Comparison of ENCODE assay signal across 22 cellular contexts in genomic region chr17:50355336-50355700, GRCh38.
"Had no signal": no experiment of that assay in that cellular context is flagged by ENCODE, and none has a peak within 500 bp of the region (broad histone marks: within the 10 kb centered on the region; RNA-seq: fewer than 3 reads in every experiment).

No MANE protein-coding gene starts in this region.

- H3K27me3 Mint-ChIP-seq: activated CD8-positive, alpha-beta T cell treated with anti-CD3 and anti-CD28 coated beads for 36 hours; activated naive CD8-positive, alpha-beta T cell treated with anti-CD3 and anti-CD28 coated beads, Interleukin-2, amount 10 ng/mL, durations not matched to agents 7 days and 5 days had no signal

- H3K4me3 ChIP-seq: breast epithelium, SJSA1 had no signal

- H3K4me1 ChIP-seq: breast epithelium, SJSA1 had no signal

- H3K27ac Mint-ChIP-seq: activated CD8-positive, alpha-beta T cell treated with anti-CD3 and anti-CD28 coated beads for 36 hours; activated naive CD4-positive, alpha-beta T cell treated with anti-CD3 and anti-CD28 coated beads for 36 hours; activated naive CD8-positive, alpha-beta T cell treated with anti-CD3 and anti-CD28 coated beads, Interleukin-2, amount 10 ng/mL, durations not matched to agents 7 days and 5 days had no signal

- ATAC-seq: activated CD8-positive, alpha-beta T cell treated with anti-CD3 and anti-CD28 coated beads for 36 hours; HepG2; Panc1; SK-N-SH treated with all-trans-retinoic acid at 6 μM for 48 hours had no signal

- DNase-seq: activated CD4-positive, alpha-beta T cell treated with anti-CD3 and anti-CD28 coated beads for 4 hours; activated CD8-positive, alpha-beta T cell treated with anti-CD3 and anti-CD28 coated beads for 36 hours; activated naive CD4-positive, alpha-beta T cell treated with anti-CD3 and anti-CD28 coated beads for 36 hours; activated T-cell treated with anti-CD3 and anti-CD28 coated beads for 4 hours; caudate nucleus; MM.1S; NCI-H1105; NCI-H1436; NCI-H1694 treated with DMSO at 0.1 percent for 48 hours; NCI-H2081; NCI-H510A treated with DMSO at 0.1 percent for 48 hours; NCI-H69; NK-92 treated with Interleukin-12 subunit alpha and Interleukin-12 subunit beta, amount 100 ng/mL, for 24 hours; OCI-M1; SHP77; SW 1271 had no signal

- H3K27me3 ChIP-seq: breast epithelium, SJSA1 had no signal

- H3K9me3 Mint-ChIP-seq: activated CD8-positive, alpha-beta T cell treated with anti-CD3 and anti-CD28 coated beads for 36 hours; activated naive CD4-positive, alpha-beta T cell treated with anti-CD3 and anti-CD28 coated beads for 36 hours; activated naive CD8-positive, alpha-beta T cell treated with anti-CD3 and anti-CD28 coated beads, Interleukin-2, amount 10 ng/mL, durations not matched to agents 7 days and 5 days had no signal

- H3K9me3 ChIP-seq: breast epithelium, SJSA1 had no signal

- H3K27ac ChIP-seq: breast epithelium, SJSA1 had no signal

- H3K4me3 Mint-ChIP-seq: activated CD8-positive, alpha-beta T cell treated with anti-CD3 and anti-CD28 coated beads for 36 hours; activated naive CD4-positive, alpha-beta T cell treated with anti-CD3 and anti-CD28 coated beads for 36 hours; activated naive CD8-positive, alpha-beta T cell treated with anti-CD3 and anti-CD28 coated beads, Interleukin-2, amount 10 ng/mL, durations not matched to agents 7 days and 5 days had no signal
